10 cellular contexts compared by ENCODE assay signal in the genomic region with DNA sequence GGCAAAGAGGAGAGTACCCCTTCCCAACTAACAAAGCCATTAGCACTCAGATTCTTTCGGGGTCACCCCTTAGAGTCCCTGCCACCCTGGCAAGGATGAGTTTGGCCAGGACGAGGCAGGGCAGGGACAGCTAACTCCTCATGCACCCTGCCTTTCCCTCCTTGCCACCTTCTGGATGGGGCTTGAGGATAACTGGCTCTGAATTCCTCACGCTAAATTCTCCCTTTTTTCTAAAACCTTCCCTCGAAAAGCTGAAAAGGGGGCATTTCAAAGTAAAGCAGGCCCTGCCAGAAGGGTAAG. TPM values are rescaled to one million over a fixed set of nuclear protein-coding genes. Genes with fewer than 3 reads are reported as not detected.
DNase-seq lines count a peak whose midpoint lies in the region; ATAC-seq and TF ChIP-seq lines count a peak whose summit lies in the region.
"Had no signal": no experiment of that assay in that cellular context is flagged by ENCODE, and none has a peak within 500 bp of the region (broad histone marks: within the 10 kb centered on the region; RNA-seq: fewer than 3 reads in every experiment).

No MANE protein-coding gene starts in this region.

- H4K20me1 ChIP-seq in fibroblast of lung (ENCODE audit: control insufficient read depth, extremely low read depth, insufficient read depth, low read length) = no peaks in the 10 kb centered on the region

- no peak for TF ChIP-seq EP300 in sigmoid colon (IDR thresholded peaks at IDR 0.05)

- peaks cover 52% of the 10 kb centered on the region for H3K4me1 ChIP-seq in CD8-positive, alpha-beta memory T cell (ENCODE audit: insufficient read depth, low read length)
- H3K4me1 ChIP-seq in fibroblast of lung (ENCODE audit: control insufficient read depth, extremely low read depth, insufficient read depth, low read length) = peaks cover 32% of the 10 kb centered on the region
- H3K4me1 ChIP-seq in sigmoid colon = peaks cover 0 to 59% (median 52%) of the 10 kb centered on the region in 4 donors

- H3K79me2 ChIP-seq in fibroblast of lung (ENCODE audit: control insufficient read depth, insufficient read depth, low read length) = peaks cover 15% of the 10 kb centered on the region

- H3K9me3 ChIP-seq in CD8-positive, alpha-beta memory T cell (ENCODE audit: low read length) = no peaks in the 10 kb centered on the region
- H3K9me3 ChIP-seq in WERI-Rb-1 (ENCODE audit: severe bottlenecking) (no peaks in the 10 kb centered on the region), fibroblast of lung (ENCODE audit: control insufficient read depth, insufficient read depth, low read depth, low read length) (no peaks in the 10 kb centered on the region), sigmoid colon (no peaks in the 10 kb centered on the region)

- no peak overlapping the region for H3K27ac ChIP-seq in CD8-positive, alpha-beta memory T cell (ENCODE audit: low read depth, low read length)
- H3K27ac ChIP-seq in WERI-Rb-1 = peak overlapping the region; percentile 4; the same call in 1 of the 2 replicates
- H3K27ac ChIP-seq in fibroblast of lung (ENCODE audit: insufficient read depth, low read length) = peak overlapping the region; percentile 34
- peak overlapping the region; percentile 95 to 100 (median 99) for H3K27ac ChIP-seq in sigmoid colon

- H3K9me3 Mint-ChIP-seq in CD8-positive, alpha-beta memory T cell = no peaks in the 10 kb centered on the region

- no peaks in the 10 kb centered on the region for H3K27me3 Mint-ChIP-seq in CD8-positive, alpha-beta memory T cell

- no peak for ATAC-seq in sciatic nerve
- ATAC-seq in HG02642 (IDR thresholded peaks at IDR 0.05; ENCODE audit: poor library complexity, unreplicated experiment) = no peak

- CTCF ChIA-PET in CD8-positive, alpha-beta memory T cell (lab: Charles Lee) = interaction anchor here (0.7 to 1.9 kb wide), 4 partner anchors 9 to 98 kb away, joined by 4 to 13 read pairs (median 6); a partner anchor contains a TSS

- TF ChIP-seq CTCF in WERI-Rb-1 (IDR thresholded peaks at IDR 0.05; ENCODE audit: low read depth, low read length) = no peak
- TF ChIP-seq CTCF in fibroblast of lung (conservative IDR thresholded peaks at IDR 0.05 in 1 of 2, IDR thresholded peaks at IDR 0.05 in 1 of 2; ENCODE audit: low read depth in 1 of 2, low read length in 2 of 2) = no peak
- TF ChIP-seq CTCF in sigmoid colon (IDR thresholded peaks at IDR 0.05) = no peak

- 62 to 76% methylated on average over 4 of the region's 4 CpGs for WGBS in sigmoid colon, 2 donors

- H3K4me1 Mint-ChIP-seq in CD8-positive, alpha-beta memory T cell = peaks cover 63 to 77% (median 73%) of the 10 kb centered on the region in 3 donors

- no peaks in the 10 kb centered on the region for H3K36me3 ChIP-seq in CD8-positive, alpha-beta memory T cell (ENCODE audit: insufficient read depth, low read length)
- H3K36me3 ChIP-seq in WERI-Rb-1 = no peaks in the 10 kb centered on the region
- H3K36me3 ChIP-seq in fibroblast of lung (ENCODE audit: control insufficient read depth, insufficient read depth, low read length) = peaks cover 3% of the 10 kb centered on the region
- H3K36me3 ChIP-seq in sigmoid colon = peaks cover 0 to 8% (median 3%) of the 10 kb centered on the region in 4 donors

- no peak overlapping the region for H2AFZ ChIP-seq in fibroblast of lung (ENCODE audit: low read length)

- H3K9ac ChIP-seq in fibroblast of lung (ENCODE audit: insufficient read depth, low read length) = no peak overlapping the region

- H3K36me3 Mint-ChIP-seq in CD8-positive, alpha-beta memory T cell = peaks cover 0 to 21% (median 4%) of the 10 kb centered on the region in 3 donors

- no peak overlapping the region for H3K4me3 ChIP-seq in CD8-positive, alpha-beta memory T cell (ENCODE audit: low read length)
- H3K4me3 ChIP-seq in WERI-Rb-1 (ENCODE audit: low read depth, low read length) (no peak overlapping the region), fibroblast of lung (replicated peaks in 1 of 4; ENCODE audit: control extremely low read depth in 1 of 4, insufficient read depth in 1 of 4, low read depth in 3 of 4, low read length in 4 of 4) (peak overlapping the region in 1 of 4 experiments; percentile 20), sigmoid colon (no peak overlapping the region)

- peak overlapping the region; percentile 79 to 98 (median 93) for H3K27ac Mint-ChIP-seq in CD8-positive, alpha-beta memory T cell

- intact Hi-C loops in sigmoid colon (cut with DNase I) = no loop called here
- intact Hi-C loops in sciatic nerve (cut with DNase I) = no loop called here

- no peak for DNase-seq in CD8-positive, alpha-beta memory T cell
- DNase-seq in WERI-Rb-1 = no peak
- no peak for DNase-seq in fibroblast of lung (ENCODE audit: low read depth in 2 of 2)
- DNase-seq in sigmoid colon = no peak
- DNase-seq in NCI-H82 (lab: John Stamatoyannopoulos, UW) = no peak
- DNase-seq in HT-29 (ENCODE audit: low spot score) = no peak
- no peak for DNase-seq in sciatic nerve (ENCODE audit: low spot score)
- DNase-seq: activated CD4-positive, alpha-beta T cell treated with anti-CD3 and anti-CD28 coated beads, Interleukin-2, amount 50 U/mL, for 1 hour; NCI-H446 had no signal

- H3K27me3 ChIP-seq in CD8-positive, alpha-beta memory T cell (ENCODE audit: insufficient read depth, low read length, poor library complexity, severe bottlenecking) = no peaks in the 10 kb centered on the region
- H3K27me3 ChIP-seq in WERI-Rb-1 (ENCODE audit: insufficient read depth, low read depth, severe bottlenecking) (no peaks in the 10 kb centered on the region), fibroblast of lung (ENCODE audit: control insufficient read depth, insufficient read depth, low read length) (no peaks in the 10 kb centered on the region), sigmoid colon (no peaks in the 10 kb centered on the region)

- TF ChIP-seq POLR2A in sigmoid colon (IDR thresholded peaks at IDR 0.05) = no peak

- no peak overlapping the region for H3K4me2 ChIP-seq in fibroblast of lung (ENCODE audit: extremely low read depth, insufficient read depth, low read length)

- POLR2A ChIA-PET in CD8-positive, alpha-beta memory T cell (lab: Charles Lee) = interaction anchor here (0.7 to 1.4 kb wide), 2 partner anchors 16 to 92 kb away, joined by 5 to 7 read pairs; a partner anchor contains a TSS

- peak overlapping the region; percentile 61 to 85 (median 82) for H3K4me3 Mint-ChIP-seq in CD8-positive, alpha-beta memory T cell

RNA-seq across cellular contexts. Expression of a gene that starts 9.1 kb away (rescaled TPM):
- total RNA-seq in CD8-positive, alpha-beta memory T cell = 10 to 100 TPM; 67.0 to 68.4 TPM
- 15.4 TPM for polyA plus RNA-seq in CD8-positive, alpha-beta memory T cell
- total RNA-seq in fibroblast of lung (26.7 and 51.4 TPM in 2 replicates), sigmoid colon (10 to 100 TPM in 3 of 4 donors, 1 to 10 TPM in 1; 9.9 to 17.2 (median 15.4) TPM), sciatic nerve (56.3 TPM)
- polyA plus RNA-seq in fibroblast of lung (26.9 and 30.4 TPM in 2 replicates), sigmoid colon (10 to 100 TPM in 1 of 3 donors, 1 to 10 TPM in 2; 3.2 to 10.3 (median 6.0) TPM)
- polyA plus RNA-seq in fibroblast of lung (2012) = 38.1 and 47.4 TPM in 2 replicates
- polyA minus RNA-seq in fibroblast of lung (ENCODE audit: low replicate concordance) = 83.5 and 87.1 TPM in 2 replicates
- 89.7 and 92.5 TPM in 2 replicates for total RNA-seq in HT-29 (2014; rRNA removed; shearing (Covaris generic))

RNA-seq across cellular contexts. Expression of a gene that starts 15.9 kb away (rescaled TPM):
- 100 to 1,000 TPM; 339 TPM for total RNA-seq in CD8-positive, alpha-beta memory T cell
- 292 TPM for polyA plus RNA-seq in CD8-positive, alpha-beta memory T cell
- total RNA-seq in fibroblast of lung = 0.26 and 0.50 TPM in 2 replicates
- 0.15 and 0.20 TPM in 2 replicates for polyA plus RNA-seq in fibroblast of lung
- 0.22 and 0.38 TPM in 2 replicates for polyA plus RNA-seq in fibroblast of lung (2012)
- not detected in 2 replicates for polyA minus RNA-seq in fibroblast of lung (ENCODE audit: low replicate concordance)
- 1 to 10 TPM in 3 of 4 donors, under 1 TPM in 1; 0.95 to 2.9 (median 1.3) TPM for total RNA-seq in sigmoid colon
- polyA plus RNA-seq in sigmoid colon = 10 to 100 TPM in 2 of 3 donors, 1 to 10 TPM in 1; 3.6 to 19.9 (median 13.5) TPM
- 8.1 and 11.4 TPM in 2 replicates for total RNA-seq in HT-29 (2014; rRNA removed; shearing (Covaris generic))
- 33.4 TPM for total RNA-seq in sciatic nerve

RNA-seq across cellular contexts. Expression of a gene that starts 42.2 kb away (rescaled TPM):
- total RNA-seq in CD8-positive, alpha-beta memory T cell = 10 to 100 TPM; 15.8 to 18.7 TPM
- 0.70 TPM for polyA plus RNA-seq in CD8-positive, alpha-beta memory T cell
- 6.4 and 10.1 TPM in 2 replicates for total RNA-seq in fibroblast of lung
- polyA plus RNA-seq in fibroblast of lung = 6.9 and 7.8 TPM in 2 replicates
- polyA plus RNA-seq in fibroblast of lung (2012) = 5.5 and 7.9 TPM in 2 replicates
- 3.7 and 10.6 TPM in 2 replicates for polyA minus RNA-seq in fibroblast of lung (ENCODE audit: low replicate concordance)
- total RNA-seq in sigmoid colon = 10 to 100 TPM; 18.6 to 51.0 (median 26.0) TPM
- polyA plus RNA-seq in sigmoid colon = 10 to 100 TPM in 1 of 3 donors, 1 to 10 TPM in 2; 1.2 to 25.8 (median 1.8) TPM
- 14.7 and 16.3 TPM in 2 replicates for total RNA-seq in HT-29 (2014; rRNA removed; shearing (Covaris generic))
- total RNA-seq in sciatic nerve = 81.7 TPM

RNA-seq across cellular contexts. Expression of a gene that starts 42.4 kb away (rescaled TPM):
- total RNA-seq in CD8-positive, alpha-beta memory T cell = 10 to 100 TPM; 50.4 to 52.0 TPM
- polyA plus RNA-seq in CD8-positive, alpha-beta memory T cell = 3.3 TPM
- total RNA-seq in fibroblast of lung = 14.6 and 16.8 TPM in 2 replicates
- 7.3 and 10.6 TPM in 2 replicates for polyA plus RNA-seq in fibroblast of lung
- polyA plus RNA-seq in fibroblast of lung (2012) = 7.0 and 9.8 TPM in 2 replicates
- polyA minus RNA-seq in fibroblast of lung (ENCODE audit: low replicate concordance) = 6.0 and 10.6 TPM in 2 replicates
- 10 to 100 TPM; 10.3 to 16.6 (median 15.8) TPM for total RNA-seq in sigmoid colon
- polyA plus RNA-seq in sigmoid colon = 10 to 100 TPM in 1 of 3 donors, 1 to 10 TPM in 2; 2.3 to 12.0 (median 2.4) TPM
- total RNA-seq in HT-29 (2014; rRNA removed; shearing (Covaris generic)) = 8.1 and 8.8 TPM in 2 replicates
- 51.0 TPM for total RNA-seq in sciatic nerve

RNA-seq across cellular contexts. Expression of a gene that starts 45.1 kb away (rescaled TPM):
- 10 to 100 TPM; 58.4 to 63.4 TPM for total RNA-seq in CD8-positive, alpha-beta memory T cell
- polyA plus RNA-seq in CD8-positive, alpha-beta memory T cell = not detected
- total RNA-seq in fibroblast of lung = 0.26 and 1.8 TPM in 2 replicates
- 1.4 and 5.8 TPM in 2 replicates for polyA plus RNA-seq in fibroblast of lung
- polyA plus RNA-seq in fibroblast of lung (2012) = 1.7 and 5.1 TPM in 2 replicates
- 11.3 and 27.3 TPM in 2 replicates for polyA minus RNA-seq in fibroblast of lung (ENCODE audit: low replicate concordance)
- 1 to 10 TPM in 1 of 4 donors, under 1 TPM in 3; under 0.01 to 1.9 (median 0.22) TPM for total RNA-seq in sigmoid colon
- 1 to 10 TPM; 4.2 to 7.6 (median 5.5) TPM for polyA plus RNA-seq in sigmoid colon
- total RNA-seq in HT-29 (2014; rRNA removed; shearing (Covaris generic)) = 28.0 and 31.0 TPM in 2 replicates
- 1.2 TPM for total RNA-seq in sciatic nerve
